Comparison of ENCODE assay signal across 13 cellular contexts in genomic region chr17:3976675-3977171, GRCh38. TPM values are rescaled to one million over a fixed set of nuclear protein-coding genes. Genes with fewer than 3 reads are reported as not detected.
DNase-seq lines count a peak whose midpoint lies in the region; ATAC-seq, FAIRE-seq and TF ChIP-seq lines count a peak whose summit lies in the region.
"Had no signal": no experiment of that assay in that cellular context is flagged by ENCODE, and none has a peak within 500 bp of the region (broad histone marks: within the 10 kb centered on the region; RNA-seq: fewer than 3 reads in every experiment).

No MANE protein-coding gene starts in this region.

- no peak overlapping the region for H2BK5ac ChIP-seq in H9 (ENCODE audit: insufficient read length, low read length)

- H3K9me3 ChIP-seq in H9 (ENCODE audit: control insufficient read depth, low read depth, low read length) = no peaks in the 10 kb centered on the region
- peaks cover 0 to 8% (median 0%) of the 10 kb centered on the region in 3 donors for H3K9me3 ChIP-seq in adrenal gland (replicated peaks in 1 of 3)

- no peaks in the 10 kb centered on the region for H3K79me1 ChIP-seq in H9 (ENCODE audit: insufficient read depth, low read depth, low read length, poor library complexity, severe bottlenecking)

- no peak overlapping the region for H3K18ac ChIP-seq in H9 (ENCODE audit: insufficient read length, low read depth, low read length)

- no peak overlapping the region for H3K9ac ChIP-seq in H9 (ENCODE audit: extremely low read depth, insufficient read length, low read length)
- no peak overlapping the region for H3K9ac ChIP-seq in rectal smooth muscle tissue (ENCODE audit: low read length)
- H3K9ac ChIP-seq: BLaER1 treated with 17β-estradiol and CSF1 and Interleukin-3, amounts not matched to agents 10 nM and 100 nM had no signal

- no peak for TF ChIP-seq POLR2A in adrenal gland (IDR thresholded peaks at IDR 0.05)

- H4K91ac ChIP-seq in H9 (ENCODE audit: insufficient read length, low read depth, low read length) = no peak overlapping the region

- no peak overlapping the region for H3K56ac ChIP-seq in H9 (ENCODE audit: insufficient read length, low read depth, low read length)

- no peak overlapping the region for H3K4ac ChIP-seq in H9 (ENCODE audit: low read depth, low read length)

- TF ChIP-seq CTCF in H9 (conservative IDR thresholded peaks at IDR 0.05) (no peak), adrenal gland (IDR thresholded peaks at IDR 0.05) (no peak)

- DNase-seq in H9 (peak; percentile 32), adrenal gland (peak; percentile 84 to 95 (median 94)), hypothalamus (lab: John Stamatoyannopoulos, UW) (peak in 30 of 51 donors; percentile 5 to 70 (median 26)), amniotic stem cell (lab: John Stamatoyannopoulos, UW) (no peak), GM19239 (ENCODE audit: insufficient read length, low spot score) (no peak)
- DNase-seq: activated CD8-positive, alpha-beta T cell treated with anti-CD3 and anti-CD28 coated beads for 36 hours; NCI-H748 treated with DMSO at 0.1 percent for 48 hours; stimulated activated CD4-positive, alpha-beta T cell treated with anti-CD3 and anti-CD28 coated beads, Interleukin-4, amount 100 ng/mL, for 4 hours; T-cell had no signal

- no peak overlapping the region for H3K14ac ChIP-seq in H9 (ENCODE audit: insufficient read depth, low read length)

- no peak overlapping the region for H2BK12ac ChIP-seq in H9 (ENCODE audit: insufficient read length, low read depth, low read length)

- no peaks in the 10 kb centered on the region for H3K27me3 ChIP-seq in H9 (ENCODE audit: insufficient read depth, low read length)
- no peaks in the 10 kb centered on the region for H3K27me3 ChIP-seq in adrenal gland
- no peaks in the 10 kb centered on the region for H3K27me3 ChIP-seq in rectal smooth muscle tissue (ENCODE audit: control insufficient read depth, insufficient read depth, low read length)
- H3K27me3 ChIP-seq: BLaER1 treated with 17β-estradiol and CSF1 and Interleukin-3, amounts not matched to agents 10 nM and 100 nM had no signal

- H2AK5ac ChIP-seq in H9 (ENCODE audit: insufficient read length, low read length) = no peak overlapping the region

- H4K20me1 ChIP-seq in H9 (ENCODE audit: control insufficient read depth, insufficient read depth, insufficient read length) = no peaks in the 10 kb centered on the region
- H4K20me1 ChIP-seq: BLaER1 treated with 17β-estradiol and CSF1 and Interleukin-3, amounts not matched to agents 10 nM and 100 nM had no signal

- H2BK120ac ChIP-seq in H9 (ENCODE audit: low read depth, low read length, poor library complexity, severe bottlenecking) = no peak overlapping the region

- no peak overlapping the region for H3K4me3 Mint-ChIP-seq in H9
- H3K4me3 Mint-ChIP-seq: activated CD8-positive, alpha-beta T cell treated with anti-CD3 and anti-CD28 coated beads for 36 hours; T-cell had no signal

- FAIRE-seq in GM19239 (lab: Jason Lieb, UNC) = no peak

- no peak overlapping the region for H3T11ph ChIP-seq in H9 (ENCODE audit: low read length)

- intact Hi-C loops in adrenal gland (cut with DNase I) = no loop called here

- no peak for ATAC-seq in HG03565 (IDR thresholded peaks at IDR 0.05; ENCODE audit: unreplicated experiment)
- ATAC-seq in GM19395 (IDR thresholded peaks at IDR 0.05; ENCODE audit: unreplicated experiment) = no peak
- ATAC-seq: activated CD8-positive, alpha-beta T cell treated with anti-CD3 and anti-CD28 coated beads for 36 hours; T-cell had no signal

- H3K23me2 ChIP-seq in H9 (ENCODE audit: insufficient read length, low read depth, low read length, poor library complexity, severe bottlenecking) = no peaks in the 10 kb centered on the region

- no peaks in the 10 kb centered on the region; the same call in 1 of the 2 replicates for H3K4me1 ChIP-seq in H9 (ENCODE audit: insufficient read depth, low read length)
- H3K4me1 ChIP-seq in adrenal gland (replicated peaks in 1 of 2) = peaks cover 8 to 14% of the 10 kb centered on the region in 2 donors
- H3K4me1 ChIP-seq in rectal smooth muscle tissue (ENCODE audit: control insufficient read depth, insufficient read depth, low read length) = no peaks in the 10 kb centered on the region

- H3K27ac ChIP-seq in H9 (ENCODE audit: insufficient read length, low read depth, low read length) (no peak overlapping the region), adrenal gland (peak overlapping the region in 4 of 5 donors; percentile 12 to 49 (median 34)), rectal smooth muscle tissue (ENCODE audit: low read depth, low read length) (peak overlapping the region; percentile 40)
- H3K27ac ChIP-seq: BLaER1 treated with 17β-estradiol and CSF1 and Interleukin-3, amounts not matched to agents 10 nM and 100 nM had no signal

- no peak overlapping the region for H2BK15ac ChIP-seq in H9 (ENCODE audit: low read depth, low read length)

- no peak overlapping the region for H3K4me3 ChIP-seq in adrenal gland
- H3K4me3 ChIP-seq in rectal smooth muscle tissue (ENCODE audit: low read length) = no peak overlapping the region
- H3K4me3 ChIP-seq: BLaER1 treated with 17β-estradiol and CSF1 and Interleukin-3, amounts not matched to agents 10 nM and 100 nM had no signal

- H3K23ac ChIP-seq in H9 (ENCODE audit: insufficient read length, low read depth, low read length) = no peak overlapping the region

- H3K27me3 Mint-ChIP-seq in H9 (ENCODE audit: low read depth) = peaks cover 3% of the 10 kb centered on the region; the same call in 1 of the 2 replicates
- H3K27me3 Mint-ChIP-seq: activated CD8-positive, alpha-beta T cell treated with anti-CD3 and anti-CD28 coated beads for 36 hours; T-cell had no signal

- H4K5ac ChIP-seq in H9 (ENCODE audit: insufficient read length, low read depth, low read length) = no peak overlapping the region

- H3K27ac Mint-ChIP-seq in H9 = no peak overlapping the region; a peak in 1 of 7 replicates
- H3K27ac Mint-ChIP-seq: activated CD8-positive, alpha-beta T cell treated with anti-CD3 and anti-CD28 coated beads for 36 hours; T-cell had no signal

- no CpG with 5 or more reads among the region's 17 CpGs for WGBS in H9 (ENCODE audit: extremely low coverage, insufficient read length, low lambda C conversion rate)
- WGBS in adrenal gland, 4 donors = 26 to 35% (median 30%) methylated on average over 7 to 17 of the region's 17 CpGs

- no peak overlapping the region for H4K8ac ChIP-seq in H9 (replicated peaks; ENCODE audit: insufficient read length, low read depth, low read length)

- H3K4me1 Mint-ChIP-seq in H9 = peaks cover 27 to 44% of the 10 kb centered on the region in 2 experiments

- no peak overlapping the region for H3K4me2 ChIP-seq in H9 (ENCODE audit: insufficient read depth, insufficient read length, low read length)
- H3K4me2 ChIP-seq: BLaER1 treated with 17β-estradiol and CSF1 and Interleukin-3, amounts not matched to agents 10 nM and 100 nM had no signal

- H3K36me3 ChIP-seq in adrenal gland (replicated peaks in 1 of 2) (no peaks in the 10 kb centered on the region), rectal smooth muscle tissue (ENCODE audit: control insufficient read depth, insufficient read depth, low read length) (no peaks in the 10 kb centered on the region)

- no peaks in the 10 kb centered on the region for H3K79me2 ChIP-seq in H9 (ENCODE audit: insufficient read depth, low read length)

- H3K36me3 Mint-ChIP-seq in H9 (ENCODE audit: insufficient read depth in 1 of 3, low read depth in 3 of 3) = peaks cover 2 to 9% (median 5%) of the 10 kb centered on the region in 3 experiments; a peak in 6 of 7 replicates
- H3K36me3 Mint-ChIP-seq: T-cell had no signal

- H2AFZ ChIP-seq in H9 (ENCODE audit: low read length) = no peak overlapping the region

- no peak overlapping the region for H2BK20ac ChIP-seq in H9 (ENCODE audit: low read depth, low read length, poor library complexity, severe bottlenecking)

- H3K9me3 Mint-ChIP-seq in H9 = peaks cover 8 to 15% of the 10 kb centered on the region in 2 experiments
- H3K9me3 Mint-ChIP-seq: activated CD8-positive, alpha-beta T cell treated with anti-CD3 and anti-CD28 coated beads for 36 hours had no signal

RNA-seq across cellular contexts. Expression of gene ATP2A3, which starts 12.5 kb away (rescaled TPM):
- total RNA-seq in H9 (2021) = 13.3 and 14.6 TPM in 2 replicates
- total RNA-seq in adrenal gland = 10 to 100 TPM; 12.1 to 29.1 (median 15.9) TPM
- 10 to 100 TPM in 2 of 3 donors, 1 to 10 TPM in 1; 3.7 to 27.1 (median 26.1) TPM for polyA plus RNA-seq in adrenal gland

Comparison
In these comparisons a context has a peak if more than half of its experiments do, and no peak if none do; other contexts are left out.
1. DNase-seq: peak in H9 (single experiment), adrenal gland (7 of 7) and hypothalamus (30 of 51); none in amniotic stem cell (single experiment) and GM19239 (single experiment).